ENCODE assay signal across 10 cellular contexts in the genomic region with DNA sequence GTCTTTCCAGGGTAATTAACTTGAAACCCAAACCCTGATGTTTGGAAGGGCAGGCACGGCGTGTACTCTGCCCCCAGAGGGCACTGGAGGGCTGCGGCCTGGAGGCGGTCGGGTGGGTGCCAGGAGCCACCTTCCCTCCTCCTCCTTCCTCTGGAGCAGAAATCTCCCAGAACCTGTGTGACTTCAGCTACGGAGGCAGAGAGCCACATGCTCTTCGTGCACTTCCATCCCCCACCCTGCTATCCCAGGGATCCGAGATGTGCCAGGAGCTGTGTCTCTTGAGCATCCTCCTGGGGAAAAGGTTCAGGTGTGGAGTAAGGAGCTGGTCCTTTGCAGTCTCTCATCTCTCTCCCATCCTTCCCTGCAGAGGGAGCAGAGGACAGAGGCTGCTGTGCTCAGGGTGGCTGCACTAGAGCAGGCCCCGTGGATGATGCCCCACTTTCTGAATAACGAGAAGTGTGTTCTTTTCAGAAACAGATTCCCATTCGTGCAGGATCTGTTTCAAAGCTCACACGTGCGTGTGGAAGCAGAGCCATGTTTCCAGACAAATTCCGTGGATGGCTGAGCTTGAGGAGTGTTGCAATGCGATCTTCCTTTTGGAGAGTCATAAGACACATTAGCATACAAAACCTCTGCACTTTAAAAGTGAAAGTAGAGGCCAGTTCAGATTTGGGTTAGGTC.
DNase-seq lines count a peak whose midpoint lies in the region; ATAC-seq, FAIRE-seq and TF ChIP-seq lines count a peak whose summit lies in the region.
"Had no signal": no experiment of that assay in that cellular context is flagged by ENCODE, and none has a peak within 500 bp of the region (broad histone marks: within the 10 kb centered on the region; RNA-seq: fewer than 3 reads in every experiment).

No MANE protein-coding gene starts in this region.

- intact Hi-C loops in GM12878 (cut with micrococcal nuclease; ENCODE audit: unreplicated experiment): no loop called here

- no peaks in the 10 kb centered on the region for H3K27me3 ChIP-seq in GM12878 (replicated peaks in 1 of 2; ENCODE audit: control insufficient read depth in 2 of 2, insufficient read depth in 2 of 2, low read length in 1 of 2)

- TF ChIP-seq EP300 in A549 (IDR thresholded peaks at IDR 0.05) (no peak), GM12878 (IDR thresholded peaks at IDR 0.05; ENCODE audit: borderline replicate concordance in 1 of 2, control insufficient read depth in 1 of 2, low read depth in 2 of 2, low read length in 2 of 2) (no peak)

- no peak overlapping the region; a peak in 1 of 6 replicates for H3K27ac ChIP-seq in A549
- H3K27ac ChIP-seq in GM12878 (ENCODE audit: control insufficient read depth, insufficient read depth): no peak overlapping the region
- H3K27ac ChIP-seq: PC-9 had no signal

- in situ Hi-C loops in GM13977 (cut with MboI; ENCODE audit: low pct_unique_long_range_greater_than_20kb, low sequenced_read_pairs, unreplicated experiment) (no loop called here), GM12878 (cut with MboI) (no loop called here)

- BruUV-seq in GM12878 (replicated peaks; lab: Mats Ljungman, UMichigan): no TSS peak

- POLR2A ChIA-PET in A549 (lab: Yijun Ruan, JAX): no interaction called here
- POLR2A ChIA-PET in GM12878 (lab: Charles Lee): no interaction called here

- H3K4me2 ChIP-seq in A549 (no peak overlapping the region), GM12878 (ENCODE audit: control insufficient read depth, insufficient read depth) (no peak overlapping the region)
- H3K4me2 ChIP-seq: PC-9 had no signal

- CTCF ChIA-PET in A549 (lab: Yijun Ruan, JAX): interaction anchor here (0.7 to 13.7 kb wide), 12 partner anchors 8 to 713 kb away, joined by 3 to 121 read pairs (median 4); no protein-coding TSS in a partner anchor
- CTCF ChIA-PET in GM12878 (lab: Yijun Ruan, JAX): interaction anchor here (0.8 to 7.7 kb wide), 4 partner anchors 11 to 65 kb away, joined by 3 to 80 read pairs (median 12); no protein-coding TSS in a partner anchor

- TF ChIP-seq POLR2A in A549 (IDR thresholded peaks at IDR 0.05; ENCODE audit: low read length) (no peak), GM12878 (IDR thresholded peaks at IDR 0.05; ENCODE audit: low read depth, low read length) (no peak)

- H3K9me3 ChIP-seq in A549 (no peaks in the 10 kb centered on the region), GM12878 (replicated peaks; ENCODE audit: control insufficient read depth, insufficient read depth, low read length) (no peaks in the 10 kb centered on the region)

- DNase-seq in A549 (ENCODE audit: low read depth in 1 of 2, low spot score in 1 of 2) (peak; percentile 36 to 45), GM13977 (ENCODE audit: low spot score) (no peak), GM12878 (ENCODE audit: low read depth, low spot score) (no peak), left kidney (ENCODE audit: low read depth, low spot score) (peak; percentile 88), NCI-H1092 treated with DMSO at 0.1 percent for 48 hours (lab: John Stamatoyannopoulos, UW) (no peak)
- DNase-seq: GDM1, PC-9 had no signal

- no peaks in the 10 kb centered on the region for H3K36me3 ChIP-seq in GM12878 (ENCODE audit: control insufficient read depth in 2 of 2, insufficient read depth in 2 of 2, low read length in 1 of 2)

- peaks cover 16% of the 10 kb centered on the region for H3K4me1 ChIP-seq in A549
- no peaks in the 10 kb centered on the region for H3K4me1 ChIP-seq in GM12878 (ENCODE audit: control insufficient read depth, insufficient read depth, low read length)

- SMC1A ChIA-PET in GM12878 (lab: Charles Lee; ENCODE audit: uncharacterized antibody, unreplicated experiment): interaction anchor here (6.1 kb wide), 1 partner anchor 12 kb away, joined by 37 read pairs; no protein-coding TSS in a partner anchor

- H3K4me3 ChIP-seq in A549 (no peak overlapping the region), GM12878 (no peak overlapping the region)
- H3K4me3 ChIP-seq: PC-9 had no signal

- ATAC-seq in A549 (peak; percentile 60 to 83; a peak in 5 of 6 replicates), GM12878 (peak; percentile 40; the same call in 2 of the 3 replicates), HG02852 (IDR thresholded peaks at IDR 0.05; ENCODE audit: unreplicated experiment) (no peak), HG03175 (IDR thresholded peaks at IDR 0.05; ENCODE audit: unreplicated experiment) (no peak), GM19351 (IDR thresholded peaks at IDR 0.05; ENCODE audit: unreplicated experiment) (no peak)

- 60% methylated on average over 15 of the region's 15 CpGs for WGBS in A549 (ENCODE audit: missing lambda C conversion rate)
- 49% methylated on average over 15 of the region's 15 CpGs for WGBS in GM12878 (ENCODE audit: insufficient coverage, insufficient replicate concordance, low lambda C conversion rate, missing lambda C conversion rate)

- no peak overlapping the region for H3K9ac ChIP-seq in GM12878 (ENCODE audit: control insufficient read depth, insufficient read depth, low read length)

- H3K79me2 ChIP-seq in GM12878 (ENCODE audit: control insufficient read depth, insufficient read depth, low read length): no peaks in the 10 kb centered on the region

- no peaks in the 10 kb centered on the region for H4K20me1 ChIP-seq in GM12878 (ENCODE audit: control insufficient read depth, insufficient read depth)

- peak; percentile 76 to 84 for TF ChIP-seq RAD21 in A549 (conservative IDR thresholded peaks at IDR 0.05 in 1 of 2, IDR thresholded peaks at IDR 0.05 in 1 of 2)
- peak; percentile 47 for TF ChIP-seq RAD21 in GM12878 (IDR thresholded peaks at IDR 0.05; ENCODE audit: insufficient read depth, low read depth, low read length)

- no peak overlapping the region for H2AFZ ChIP-seq in GM12878 (ENCODE audit: control insufficient read depth, low read depth, low read length)
- H2AFZ ChIP-seq: PC-9 had no signal

- FAIRE-seq in A549 (lab: Jason Lieb, UNC) (no peak), GM12878 (lab: Jason Lieb, UNC) (peak; percentile 31)

- TF ChIP-seq CTCF in A549 (IDR thresholded peaks at IDR 0.05) (peak; percentile 56), GM13977 (IDR thresholded peaks at IDR 0.05; ENCODE audit: extremely low read depth, insufficient read depth, missing control alignments) (peak; percentile 36), GM12878 (IDR thresholded peaks at IDR 0.05 in 2 of 3, conservative IDR thresholded peaks at IDR 0.05 in 1 of 3; ENCODE audit: control insufficient read depth in 2 of 3, extremely low read depth in 1 of 3, insufficient read depth in 1 of 3, low read depth in 3 of 3, low read length in 3 of 3) (peak; percentile 31 to 47 (median 40); a peak in 5 of 6 replicates)

- RAD21 ChIA-PET in GM12878 (lab: Charles Lee; ENCODE audit: unreplicated experiment): interaction anchor here (1.3 to 1.5 kb wide), 3 partner anchors 12 to 17 kb away, joined by 3 to 8 read pairs (median 5); no protein-coding TSS in a partner anchor

TF ChIP-seq in A549, 52 proteins besides CTCF, POLR2A, EP300 and RAD21:
- TF ChIP-seq GATA3 (IDR thresholded peaks at IDR 0.05; ENCODE audit: borderline replicate concordance) (no peak), SMC3 (IDR thresholded peaks at IDR 0.05) (peak; percentile 78)

TF ChIP-seq in GM12878, 131 proteins besides CTCF, POLR2A, EP300 and RAD21:
- TF ChIP-seq BACH1 (IDR thresholded peaks at IDR 0.05; ENCODE audit: borderline replicate concordance): no peak
- no peak for TF ChIP-seq STAT1 (conservative IDR thresholded peaks at IDR 0.05)
- TF ChIP-seq HCFC1 (IDR thresholded peaks at IDR 0.05; ENCODE audit: low read length): no peak
- no peak for TF ChIP-seq SIX5 (IDR thresholded peaks at IDR 0.05; ENCODE audit: low read depth, low read length, severe bottlenecking)
- TF ChIP-seq SREBF2 (IDR thresholded peaks at IDR 0.05; ENCODE audit: low read length): no peak
- TF ChIP-seq, protein P1, sequence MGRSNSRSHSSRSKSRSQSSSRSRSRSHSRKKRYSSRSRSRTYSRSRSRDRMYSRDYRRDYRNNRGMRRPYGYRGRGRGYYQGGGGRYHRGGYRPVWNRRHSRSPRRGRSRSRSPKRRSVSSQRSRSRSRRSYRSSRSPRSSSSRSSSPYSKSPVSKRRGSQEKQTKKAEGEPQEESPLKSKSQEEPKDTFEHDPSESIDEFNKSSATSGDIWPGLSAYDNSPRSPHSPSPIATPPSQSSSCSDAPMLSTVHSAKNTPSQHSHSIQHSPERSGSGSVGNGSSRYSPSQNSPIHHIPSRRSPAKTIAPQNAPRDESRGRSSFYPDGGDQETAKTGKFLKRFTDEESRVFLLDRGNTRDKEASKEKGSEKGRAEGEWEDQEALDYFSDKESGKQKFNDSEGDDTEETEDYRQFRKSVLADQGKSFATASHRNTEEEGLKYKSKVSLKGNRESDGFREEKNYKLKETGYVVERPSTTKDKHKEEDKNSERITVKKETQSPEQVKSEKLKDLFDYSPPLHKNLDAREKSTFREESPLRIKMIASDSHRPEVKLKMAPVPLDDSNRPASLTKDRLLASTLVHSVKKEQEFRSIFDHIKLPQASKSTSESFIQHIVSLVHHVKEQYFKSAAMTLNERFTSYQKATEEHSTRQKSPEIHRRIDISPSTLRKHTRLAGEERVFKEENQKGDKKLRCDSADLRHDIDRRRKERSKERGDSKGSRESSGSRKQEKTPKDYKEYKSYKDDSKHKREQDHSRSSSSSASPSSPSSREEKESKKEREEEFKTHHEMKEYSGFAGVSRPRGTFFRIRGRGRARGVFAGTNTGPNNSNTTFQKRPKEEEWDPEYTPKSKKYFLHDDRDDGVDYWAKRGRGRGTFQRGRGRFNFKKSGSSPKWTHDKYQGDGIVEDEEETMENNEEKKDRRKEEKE (IDR thresholded peaks at IDR 0.05): no peak
- no peak for TF ChIP-seq SIN3A (IDR thresholded peaks at IDR 0.05; ENCODE audit: low read depth, low read length)
- TF ChIP-seq FOS (IDR thresholded peaks at IDR 0.05; ENCODE audit: borderline replicate concordance, extremely low read depth, insufficient read length): no peak
- no peak for TF ChIP-seq MEF2A (IDR thresholded peaks at IDR 0.05; ENCODE audit: insufficient read depth, low read depth, low read length)
- no peak for TF ChIP-seq NFIC (IDR thresholded peaks at IDR 0.05; ENCODE audit: low read depth, low read length)
- no peak for TF ChIP-seq STAT3 (IDR thresholded peaks at IDR 0.05; ENCODE audit: low read depth, low read length)
- TF ChIP-seq BCL11A (IDR thresholded peaks at IDR 0.05; ENCODE audit: low read depth, low read length): no peak
- TF ChIP-seq PAX8 (IDR thresholded peaks at IDR 0.05): no peak
- no peak for TF ChIP-seq NR2C2 (IDR thresholded peaks at IDR 0.05; ENCODE audit: borderline replicate concordance, control insufficient read depth, insufficient read length, low read depth)
- TF ChIP-seq GATAD2B (conservative IDR thresholded peaks at IDR 0.05; ENCODE audit: low read depth): no peak

Comparison
In these comparisons a context has a peak if more than half of its experiments do, and no peak if none do; other contexts are left out.
1. ATAC-seq: peak in A549 (2 of 2) and GM12878 (single experiment); none in HG02852 (single experiment), HG03175 (single experiment) and GM19351 (single experiment).
2. DNase-seq: peak in A549 (2 of 2) and left kidney (single experiment); none in GM13977 (single experiment), GM12878 (single experiment) and NCI-H1092 treated with DMSO at 0.1 percent for 48 hours (single experiment).
3. Peak in every context shown above with its lines, with median percentiles within 50 percentile points of each other: CTCF ChIP-seq.